ENCODE assay signal across 30 cellular contexts in genomic region chr2:45715601-45716379, GRCh38.
"Had no signal": no experiment of that assay in that cellular context is flagged by ENCODE, and none has a peak within 500 bp of the region (broad histone marks: within the 10 kb centered on the region; RNA-seq: fewer than 3 reads in every experiment).

No MANE protein-coding gene starts in this region.

- H3K27ac Mint-ChIP-seq: endodermal cell, natural killer cell, progenitor cell of endocrine pancreas, type B pancreatic cell had no signal

- ATAC-seq: heart right ventricle; left cardiac atrium; left lung; natural killer cell; pancreas; sciatic nerve; stimulated activated naive CD8-positive, alpha-beta T cell treated with anti-CD3 and anti-CD28 coated beads, Interleukin-15, Interleukin-2, amounts not matched to agents 100 U/mL and 50 U/mL, for 24 hours had no signal

- H3K9me3 Mint-ChIP-seq: endodermal cell, type B pancreatic cell had no signal

- H3K4me2 ChIP-seq: smooth muscle cell had no signal

- FAIRE-seq: colon, islet of Langerhans, pancreas had no signal

- H3K4me1 ChIP-seq: pancreas, testis had no signal

- H3K27me3 ChIP-seq: esophagus muscularis mucosa, heart right ventricle, left lung, neutrophil, pancreas, right atrium auricular region, testis, tibial artery had no signal

- H3K4me1 Mint-ChIP-seq: endodermal cell had no signal

- H3K4me3 Mint-ChIP-seq: endodermal cell, natural killer cell, neural crest cell, type B pancreatic cell had no signal

- H3K4me3 ChIP-seq: esophagus muscularis mucosa, heart right ventricle, left lung, pancreas, right atrium auricular region, smooth muscle cell, testis, tibial artery had no signal

- DNase-seq: effector CD8-positive, alpha-beta T cell; endodermal cell; foreskin melanocyte; glutamatergic neuron; heart right ventricle; hippocampal formation; left cardiac atrium; left lung; mammary epithelial cell; natural killer cell; pancreas; stimulated activated CD4-positive, alpha-beta T cell treated with anti-CD3 and anti-CD28 coated beads, Interleukin-12 subunit alpha, Interleukin-12 subunit beta, amount 100 ng/mL, for 4 hours; stimulated activated CD4-positive, alpha-beta T cell treated with anti-CD3 and anti-CD28 coated beads, Interleukin-1b, Interleukin-23, amount 100 ng/mL, for 48 hours; stimulated activated CD4-positive, alpha-beta T cell treated with anti-CD3 and anti-CD28 coated beads, Interleukin-4, amount 100 ng/mL, for 1 hour; stimulated activated CD8-positive, alpha-beta memory T cell treated with anti-CD3 and anti-CD28 coated beads, Interleukin-4, amount 100 ng/mL, for 48 hours; stimulated activated naive CD8-positive, alpha-beta T cell treated with anti-CD3 and anti-CD28 coated beads, Interleukin-15, Interleukin-2, amounts not matched to agents 100 U/mL and 50 U/mL, for 24 hours; substantia nigra; testis; tibial artery had no signal

- H3K27ac ChIP-seq: epithelial cell of prostate, esophagus muscularis mucosa, heart right ventricle, left lung, neutrophil, pancreas, right atrium auricular region, testis, tibial artery had no signal

- H3K9me3 ChIP-seq: esophagus muscularis mucosa, heart right ventricle, left lung, neutrophil, pancreas, right atrium auricular region, testis, tibial artery had no signal

- H3K36me3 Mint-ChIP-seq: natural killer cell had no signal

- H3K36me3 ChIP-seq: esophagus muscularis mucosa, heart right ventricle, left lung, neutrophil, pancreas, right atrium auricular region, tibial artery had no signal
